ENCODE assay signal across 22 cellular contexts in the genomic region with DNA sequence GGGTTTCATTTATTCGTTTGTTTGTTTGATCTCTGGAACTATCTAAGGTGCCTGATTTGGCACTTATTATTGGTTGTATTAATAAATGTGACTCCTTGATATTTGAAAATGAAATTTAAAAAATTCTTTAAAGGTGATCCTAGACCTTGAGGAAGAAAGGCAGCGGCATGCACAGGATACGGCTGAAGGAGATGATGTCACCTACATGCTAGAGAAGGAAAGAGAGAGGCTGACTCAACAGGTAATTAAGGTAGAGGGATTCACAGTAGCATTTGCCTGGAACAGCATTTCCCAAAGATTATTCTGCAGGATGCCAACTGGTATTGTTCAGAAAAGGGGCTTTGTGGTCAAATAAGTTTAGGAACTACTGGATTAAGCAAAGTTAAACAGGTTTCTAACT. TPM values are rescaled to one million over a fixed set of nuclear protein-coding genes. Genes with fewer than 3 reads are reported as not detected.
"Had no signal": no experiment of that assay in that cellular context is flagged by ENCODE, and none has a peak within 500 bp of the region (broad histone marks: within the 10 kb centered on the region; RNA-seq: fewer than 3 reads in every experiment).

No MANE protein-coding gene starts in this region.

- H3K9me3 Mint-ChIP-seq: activated naive CD4-positive, alpha-beta T cell treated with anti-CD3 and anti-CD28 coated beads, Interleukin-2, amount 50 U/mL, for 24 hours; activated T-cell treated with anti-CD3 and anti-CD28 coated beads, Interleukin-2, amount 50 U/mL, for 72 hours; naive thymus-derived CD8-positive, alpha-beta T cell; stimulated activated memory B cell treated with anti-CD40 and anti-IgM and Interleukin-4, amounts not matched to agents 10 μg/mL and 1 μg/mL and 100 μg/mL, for 72 hours had no signal

- H3K4me3 ChIP-seq: ascending aorta, pancreas, sigmoid colon, spleen, thoracic aorta had no signal

- H3K27me3 Mint-ChIP-seq: activated naive CD4-positive, alpha-beta T cell treated with anti-CD3 and anti-CD28 coated beads, Interleukin-2, amount 50 U/mL, for 24 hours; stimulated activated memory B cell treated with anti-CD40 and anti-IgM and Interleukin-4, amounts not matched to agents 10 μg/mL and 1 μg/mL and 100 μg/mL, for 72 hours had no signal

- H3K27me3 ChIP-seq: ascending aorta, pancreas, sigmoid colon, spleen had no signal

- H3K27ac ChIP-seq: ascending aorta, pancreas, sigmoid colon, spleen, thoracic aorta had no signal

- H3K4me1 Mint-ChIP-seq: activated naive CD4-positive, alpha-beta T cell treated with anti-CD3 and anti-CD28 coated beads, Interleukin-2, amount 50 U/mL, for 24 hours; naive thymus-derived CD8-positive, alpha-beta T cell; stimulated activated memory B cell treated with anti-CD40 and anti-IgM and Interleukin-4, amounts not matched to agents 10 μg/mL and 1 μg/mL and 100 μg/mL, for 72 hours had no signal

- H3K4me3 Mint-ChIP-seq: activated naive CD4-positive, alpha-beta T cell treated with anti-CD3 and anti-CD28 coated beads, Interleukin-2, amount 50 U/mL, for 24 hours; activated T-cell treated with anti-CD3 and anti-CD28 coated beads, Interleukin-2, amount 50 U/mL, for 72 hours; naive thymus-derived CD8-positive, alpha-beta T cell; stimulated activated memory B cell treated with anti-CD40 and anti-IgM and Interleukin-4, amounts not matched to agents 10 μg/mL and 1 μg/mL and 100 μg/mL, for 72 hours had no signal

- H3K36me3 Mint-ChIP-seq: activated naive CD4-positive, alpha-beta T cell treated with anti-CD3 and anti-CD28 coated beads, Interleukin-2, amount 50 U/mL, for 24 hours; naive thymus-derived CD8-positive, alpha-beta T cell had no signal

- H3K9me3 ChIP-seq: ascending aorta, pancreas, sigmoid colon, spleen, thoracic aorta had no signal

- H3K4me1 ChIP-seq: ascending aorta had no signal

- DNase-seq: activated CD4-positive, alpha-beta T cell treated with anti-CD3 and anti-CD28 coated beads, Interleukin-2, amount 50 U/mL, for 4 hours; activated gamma-delta T cell; activated T-cell treated with anti-CD3 and anti-CD28 coated beads, Interleukin-2, amount 50 U/mL, for 72 hours; cerebellar nuclear complex; cortex of kidney; effector CD4-positive, alpha-beta T cell; foreskin melanocyte; hypothalamus; left ventricle myocardium superior; mesenchymal stem cell; naive thymus-derived CD8-positive, alpha-beta T cell; pancreas; sigmoid colon; spleen; stimulated activated CD4-positive, alpha-beta T cell treated with anti-CD3 and anti-CD28 coated beads, Interleukin-4, amount 100 ng/mL, for 4 hours; SW 1271; T-helper 2 cell had no signal

- ATAC-seq: activated T-cell treated with anti-CD3 and anti-CD28 coated beads, Interleukin-2, amount 50 U/mL, for 72 hours; left ventricle myocardium superior; naive thymus-derived CD8-positive, alpha-beta T cell; pancreas; stimulated activated memory B cell treated with anti-CD40 and anti-IgM and Interleukin-4, amounts not matched to agents 10 μg/mL and 1 μg/mL and 100 μg/mL, for 72 hours had no signal

- H3K27ac Mint-ChIP-seq: activated naive CD4-positive, alpha-beta T cell treated with anti-CD3 and anti-CD28 coated beads, Interleukin-2, amount 50 U/mL, for 24 hours; activated T-cell treated with anti-CD3 and anti-CD28 coated beads, Interleukin-2, amount 50 U/mL, for 72 hours; naive thymus-derived CD8-positive, alpha-beta T cell; stimulated activated memory B cell treated with anti-CD40 and anti-IgM and Interleukin-4, amounts not matched to agents 10 μg/mL and 1 μg/mL and 100 μg/mL, for 72 hours had no signal

RNA-seq across cellular contexts. Expression of gene WNT2B, which starts 54.4 kb away (rescaled TPM):
- total RNA-seq: activated CD8-positive, alpha-beta memory T cell treated with anti-CD3 and anti-CD28 coated beads for 36 hours had no signal
